ENCODE assay signal across 18 cellular contexts in the genomic region with DNA sequence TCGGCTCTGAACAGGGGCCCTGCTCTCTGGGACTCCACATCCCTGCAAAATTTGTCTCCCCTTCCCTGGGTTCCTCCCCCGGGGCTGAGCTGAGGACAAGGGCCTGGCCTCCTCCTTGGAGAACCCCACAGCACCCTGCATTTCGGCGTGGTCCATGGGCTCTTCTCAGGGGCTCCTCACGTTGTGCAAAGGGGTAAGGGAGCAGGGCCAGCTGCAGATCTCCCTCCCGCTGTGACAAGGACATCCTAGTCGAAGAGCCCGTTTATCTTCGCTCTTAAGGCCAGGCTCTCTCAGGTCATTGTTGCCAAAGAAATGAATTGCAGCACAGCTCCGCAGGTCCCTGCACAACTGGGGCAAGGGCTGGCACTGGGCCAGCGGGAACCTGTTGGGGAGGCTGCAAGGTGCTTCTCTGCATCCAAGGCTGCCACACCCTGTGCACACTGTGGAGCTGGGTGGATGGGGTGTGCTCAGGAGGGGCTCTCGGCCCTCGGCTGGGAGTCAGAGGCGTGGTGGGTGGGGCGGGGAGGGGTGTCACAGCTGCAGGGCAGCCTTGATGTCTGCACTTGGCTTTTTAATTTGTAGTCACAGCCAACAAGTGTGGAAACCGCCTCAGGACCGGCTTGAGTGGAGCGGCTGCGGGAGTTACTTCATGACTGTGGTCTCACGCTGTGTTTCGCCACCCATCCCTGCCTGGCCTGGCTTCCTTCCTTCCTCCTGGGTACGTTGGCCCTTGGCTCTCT. TPM values are rescaled to one million over a fixed set of nuclear protein-coding genes. Genes with fewer than 3 reads are reported as not detected.
A peak's percentile ranks its signal among the peaks of the same experiment; 100 is the strongest.
DNase-seq lines count a peak whose midpoint lies in the region; ATAC-seq and TF ChIP-seq lines count a peak whose summit lies in the region.
"Had no signal": no experiment of that assay in that cellular context is flagged by ENCODE, and none has a peak within 500 bp of the region (broad histone marks: within the 10 kb centered on the region; RNA-seq: fewer than 3 reads in every experiment).

No MANE protein-coding gene starts in this region.

- dilution Hi-C loops in IMR-90 (cut with HindIII; ENCODE audit: low sequenced_read_pairs, unreplicated experiment), result no loop called here

- no peaks in the 10 kb centered on the region; the same call in 1 of the 2 replicates for H3K9me1 ChIP-seq in IMR-90 (ENCODE audit: insufficient read depth, low read length)

- H3K79me1 ChIP-seq in IMR-90 (ENCODE audit: low read depth in 1 of 2, low read length in 2 of 2), result no peaks in the 10 kb centered on the region

- H3K4me1 ChIP-seq in IMR-90 (ENCODE audit: control insufficient read depth, insufficient read depth, low read length), result no peaks in the 10 kb centered on the region; the same call in 1 of the 2 replicates
- peaks cover 39% of the 10 kb centered on the region for H3K4me1 ChIP-seq in PC-9 (replicated peaks; ENCODE audit: insufficient read depth)
- H3K4me1 ChIP-seq in naive thymus-derived CD4-positive, alpha-beta T cell (ENCODE audit: control insufficient read depth in 2 of 2, insufficient read depth in 2 of 2, low read length in 2 of 2), result no peaks in the 10 kb centered on the region

- H3K27ac ChIP-seq in IMR-90 (ENCODE audit: insufficient read depth, low read length), result no peak overlapping the region
- H3K27ac ChIP-seq in PC-9, result 0 out of 2 replicates have a peak overlapping the region, but pooled peaks have one; percentile 19
- no peak overlapping the region for H3K27ac ChIP-seq in naive thymus-derived CD4-positive, alpha-beta T cell (ENCODE audit: low read depth, low read length)
- no peak overlapping the region for H3K27ac ChIP-seq in coronary artery
- H3K27ac ChIP-seq: SJSA1, testis had no signal

- H2BK20ac ChIP-seq in IMR-90 (ENCODE audit: low read depth, low read length), result no peak overlapping the region

- no peak for TF ChIP-seq RAD21 in IMR-90 (IDR thresholded peaks at IDR 0.05; ENCODE audit: low read length)

- no peak overlapping the region for H3K18ac ChIP-seq in IMR-90 (ENCODE audit: low read depth, low read length)

- H3F3A ChIP-seq in PC-9 (ENCODE audit: insufficient read depth, low read depth), result peaks cover 12% of the 10 kb centered on the region

- no peak overlapping the region for H3K56ac ChIP-seq in IMR-90 (ENCODE audit: extremely low read depth, insufficient read depth, low read length)

- H3K4ac ChIP-seq in IMR-90 (ENCODE audit: low read depth, low read length), result no peak overlapping the region

- H3K9me3 Mint-ChIP-seq in Calu3 (ENCODE audit: low read depth, unreplicated experiment), result no peaks in the 10 kb centered on the region
- H3K9me3 Mint-ChIP-seq in naive thymus-derived CD4-positive, alpha-beta T cell, result peaks cover 0 to 2% (median 0%) of the 10 kb centered on the region in 11 donors
- peaks cover 0 to 2% (median 0%) of the 10 kb centered on the region in 6 donors for H3K9me3 Mint-ChIP-seq in immature natural killer cell
- H3K9me3 Mint-ChIP-seq: activated B cell treated with CpG ODN at 0.5 μM for 24 hours; CD8-positive, alpha-beta memory T cell; HFFc6; natural killer cell had no signal

- H3K9me3 ChIP-seq in IMR-90 (ENCODE audit: control insufficient read depth, insufficient read depth, low read length) (peaks cover 2% of the 10 kb centered on the region; the same call in 1 of the 2 replicates), PC-9 (ENCODE audit: insufficient read depth, low read depth) (no peaks in the 10 kb centered on the region)
- H3K9me3 ChIP-seq in naive thymus-derived CD4-positive, alpha-beta T cell (ENCODE audit: control insufficient read depth in 2 of 3, low read length in 3 of 3), result no peaks in the 10 kb centered on the region
- H3K9me3 ChIP-seq: SJSA1, testis had no signal

- TF ChIP-seq POLR2A in IMR-90 (IDR thresholded peaks at IDR 0.05; ENCODE audit: low read depth, low read length), result no peak

- H4K20me1 ChIP-seq in IMR-90 (ENCODE audit: insufficient read depth, low read length) (no peaks in the 10 kb centered on the region), PC-9 (ENCODE audit: insufficient read depth) (no peaks in the 10 kb centered on the region)

- POLR2A ChIA-PET in IMR-90 (lab: Charles Lee; ENCODE audit: unreplicated experiment) (no interaction called here), PC-9 (lab: Charles Lee; ENCODE audit: unreplicated experiment) (no interaction called here)
- POLR2A ChIA-PET in naive thymus-derived CD4-positive, alpha-beta T cell (lab: Charles Lee), result no interaction called here

- H3K27ac Mint-ChIP-seq in Calu3 (ENCODE audit: unreplicated experiment), result no peak overlapping the region
- no peak overlapping the region for H3K27ac Mint-ChIP-seq in naive thymus-derived CD4-positive, alpha-beta T cell
- no peak overlapping the region for H3K27ac Mint-ChIP-seq in immature natural killer cell
- H3K27ac Mint-ChIP-seq: activated B cell treated with CpG ODN at 0.5 μM for 24 hours; CD8-positive, alpha-beta memory T cell; HFFc6; natural killer cell had no signal

- no peaks in the 10 kb centered on the region for H3K9me2 ChIP-seq in PC-9 (ENCODE audit: insufficient read depth)

- H3K79me2 ChIP-seq in PC-9 (ENCODE audit: low read depth), result no peaks in the 10 kb centered on the region

- no peaks in the 10 kb centered on the region for H3K36me3 Mint-ChIP-seq in Calu3 (ENCODE audit: insufficient read depth, unreplicated experiment)
- no peaks in the 10 kb centered on the region for H3K36me3 Mint-ChIP-seq in naive thymus-derived CD4-positive, alpha-beta T cell
- H3K36me3 Mint-ChIP-seq in immature natural killer cell, result no peaks in the 10 kb centered on the region
- H3K36me3 Mint-ChIP-seq: CD8-positive, alpha-beta memory T cell; natural killer cell had no signal

- H3K27me3 ChIP-seq in IMR-90 (ENCODE audit: control insufficient read depth, insufficient read depth, low read length) (peaks cover 30% of the 10 kb centered on the region), PC-9 (ENCODE audit: insufficient read depth, low read depth) (no peaks in the 10 kb centered on the region)
- no peaks in the 10 kb centered on the region for H3K27me3 ChIP-seq in naive thymus-derived CD4-positive, alpha-beta T cell (ENCODE audit: control insufficient read depth in 2 of 2, insufficient read depth in 2 of 2, low read length in 2 of 2)
- H3K27me3 ChIP-seq: testis had no signal

- H3K14ac ChIP-seq in IMR-90 (replicated peaks; ENCODE audit: low read depth, low read length), result no peak overlapping the region

- ATAC-seq in IMR-90 (ENCODE audit: low read depth) (no peak), HG03159 (IDR thresholded peaks at IDR 0.05; ENCODE audit: unreplicated experiment) (no peak), HG02973 (IDR thresholded peaks at IDR 0.05; ENCODE audit: unreplicated experiment) (no peak)
- ATAC-seq in naive thymus-derived CD4-positive, alpha-beta T cell, result peak; percentile 61

- H3K27me3 Mint-ChIP-seq in Calu3 (ENCODE audit: unreplicated experiment), result peaks cover 56% of the 10 kb centered on the region
- peaks cover 3 to 15% (median 5%) of the 10 kb centered on the region in 5 donors for H3K27me3 Mint-ChIP-seq in naive thymus-derived CD4-positive, alpha-beta T cell
- H3K27me3 Mint-ChIP-seq in immature natural killer cell (ENCODE audit: low read depth in 3 of 3), result peaks cover 0 to 5% (median 2%) of the 10 kb centered on the region in 3 donors

- no peak overlapping the region for H4K5ac ChIP-seq in IMR-90 (ENCODE audit: low read depth, low read length)

- no peak overlapping the region for H4K8ac ChIP-seq in IMR-90 (ENCODE audit: low read depth in 2 of 2, low read length in 2 of 2)

- no peak for TF ChIP-seq CTCF in Calu3 (IDR thresholded peaks at IDR 0.05; ENCODE audit: unreplicated experiment)
- TF ChIP-seq CTCF in IMR-90 (conservative IDR thresholded peaks at IDR 0.05; ENCODE audit: low read depth, low read length), result no peak
- no peak for TF ChIP-seq CTCF in PC-9 (conservative IDR thresholded peaks at IDR 0.05)
- TF ChIP-seq CTCF in coronary artery (IDR thresholded peaks at IDR 0.05), result no peak

- WGBS in IMR-90 (ENCODE audit: extremely low coverage in 2 of 2, insufficient read length in 1 of 2), 2 experiments, result 46% methylated on average over 14 of the region's 22 CpGs; no CpG with 5 or more reads in 1 of the 2 experiments

- intact Hi-C loops in Calu3 (cut with micrococcal nuclease; ENCODE audit: unreplicated experiment), result no loop called here
- intact Hi-C loops in IMR-90 (cut with micrococcal nuclease), result no loop called here
- intact Hi-C loops in PC-9 (cut with micrococcal nuclease; ENCODE audit: unreplicated experiment), result no loop called here
- intact Hi-C loops in naive thymus-derived CD4-positive, alpha-beta T cell (cut with micrococcal nuclease), result no loop called here

- peaks cover 30% of the 10 kb centered on the region for H3K4me1 Mint-ChIP-seq in Calu3 (ENCODE audit: low read depth, unreplicated experiment)
- peaks cover 0 to 7% (median 0%) of the 10 kb centered on the region in 7 donors for H3K4me1 Mint-ChIP-seq in naive thymus-derived CD4-positive, alpha-beta T cell
- H3K4me1 Mint-ChIP-seq in immature natural killer cell, result no peaks in the 10 kb centered on the region
- H3K4me1 Mint-ChIP-seq: activated B cell treated with CpG ODN at 0.5 μM for 24 hours; CD8-positive, alpha-beta memory T cell; natural killer cell had no signal

- H3K4me3 ChIP-seq in IMR-90 (ENCODE audit: insufficient read depth, low read depth, low read length) (no peak overlapping the region), PC-9 (no peak overlapping the region), coronary artery (no peak overlapping the region)
- H3K4me3 ChIP-seq in naive thymus-derived CD4-positive, alpha-beta T cell (ENCODE audit: low read length), result no peak overlapping the region
- H3K4me3 ChIP-seq: SJSA1, testis had no signal

- H3K36me3 ChIP-seq in IMR-90 (ENCODE audit: control insufficient read depth, insufficient read depth, low read length), result no peaks in the 10 kb centered on the region
- H3K36me3 ChIP-seq in PC-9 (ENCODE audit: low read depth), result no peaks in the 10 kb centered on the region
- H3K36me3 ChIP-seq in naive thymus-derived CD4-positive, alpha-beta T cell (ENCODE audit: control insufficient read depth in 2 of 3, insufficient read depth in 3 of 3, low read length in 3 of 3), result no peaks in the 10 kb centered on the region
- H3K36me3 ChIP-seq: SJSA1 had no signal

- no peak overlapping the region for H2BK15ac ChIP-seq in IMR-90 (ENCODE audit: low read depth, low read length)

- H2AK9ac ChIP-seq in IMR-90 (replicated peaks; ENCODE audit: low read depth, low read length, poor library complexity), result no peak overlapping the region

- in situ Hi-C loops in IMR-90 (cut with MboI; ENCODE audit: low sequenced_read_pairs), result no loop called here

- H2AFZ ChIP-seq in IMR-90 (replicated peaks; ENCODE audit: low read length, poor library complexity), result peak overlapping the region; percentile 6
- no peak overlapping the region for H2AFZ ChIP-seq in PC-9

- H2BK5ac ChIP-seq in IMR-90 (ENCODE audit: low read depth, low read length, poor library complexity, severe bottlenecking), result no peak overlapping the region

- H3K23ac ChIP-seq in IMR-90 (ENCODE audit: low read depth, low read length), result no peak overlapping the region

- no peak overlapping the region for H2AK5ac ChIP-seq in IMR-90 (ENCODE audit: low read depth, low read length)

- BruUV-seq in Calu3 (replicated peaks; lab: Mats Ljungman, UMichigan) (no TSS peak), IMR-90 (replicated peaks; lab: Mats Ljungman, UMichigan) (no TSS peak), PC-9 (replicated peaks; lab: Mats Ljungman, UMichigan) (no TSS peak)

- H2BK120ac ChIP-seq in IMR-90 (ENCODE audit: low read depth, low read length), result no peak overlapping the region

- CTCF ChIA-PET in Calu3 (lab: Charles Lee) (interaction anchor here (0.7 kb wide), 1 partner anchor 846 kb away, joined by 3 read pairs; no protein-coding TSS in a partner anchor), IMR-90 (lab: Yijun Ruan, JAX) (interaction anchor here (0.7 kb wide), 1 partner anchor 58 kb away, joined by 3 read pairs; no protein-coding TSS in a partner anchor), PC-9 (lab: Charles Lee) (no interaction called here)
- CTCF ChIA-PET in naive thymus-derived CD4-positive, alpha-beta T cell (lab: Charles Lee), result no interaction called here

- H3K9ac ChIP-seq in IMR-90 (ENCODE audit: low read depth, low read length), result no peak overlapping the region

- H3K4me3 Mint-ChIP-seq in Calu3 (ENCODE audit: low read depth, unreplicated experiment) (no peak overlapping the region), immature natural killer cell (no peak overlapping the region)
- H3K4me3 Mint-ChIP-seq in naive thymus-derived CD4-positive, alpha-beta T cell, result no peak overlapping the region
- H3K4me3 Mint-ChIP-seq: activated B cell treated with CpG ODN at 0.5 μM for 24 hours; CD8-positive, alpha-beta memory T cell; HFFc6; natural killer cell had no signal

- no peak overlapping the region for H3K4me2 ChIP-seq in IMR-90 (ENCODE audit: low read depth, low read length)
- H3K4me2 ChIP-seq in PC-9, result peak overlapping the region; percentile 42

- DNase-seq in Calu3 (peak; percentile 64), IMR-90 (no peak), PC-9 (peak; percentile 57 to 78), immature natural killer cell (no peak), coronary artery (ENCODE audit: low spot score) (no peak)
- no peak for DNase-seq in naive thymus-derived CD4-positive, alpha-beta T cell
- DNase-seq: activated B cell treated with CpG ODN at 0.5 μM for 24 hours; amniotic stem cell; CD8-positive, alpha-beta memory T cell; foreskin fibroblast; HFFc6; islet precursor cell; natural killer cell; testis had no signal

- no peak overlapping the region for H4K91ac ChIP-seq in IMR-90 (ENCODE audit: insufficient read depth, low read depth, low read length)

RNA-seq across cellular contexts. Expression of a gene that starts 26.6 kb away (rescaled TPM):
- 2.3 and 3.3 TPM in 2 replicates for total RNA-seq in Calu3 (2022)
- total RNA-seq in IMR-90 (2012; rRNA removed), result 16.8 and 17.2 TPM in 2 replicates
- polyA plus RNA-seq in IMR-90 (2012; rRNA removed), result 20.7 and 22.3 TPM in 2 replicates
- polyA plus RNA-seq in IMR-90 (2012; cell fraction: cytosol; rRNA removed), result 10.4 and 22.8 TPM in 2 replicates
- polyA plus RNA-seq in IMR-90 (2012; cell fraction: nucleus; rRNA removed; ENCODE audit: low replicate concordance), result 65.7 and 90.4 TPM in 2 replicates
- total RNA-seq in PC-9 (2021), result 2.0 and 8.1 TPM in 2 replicates
- total RNA-seq in naive thymus-derived CD4-positive, alpha-beta T cell, result 1 to 10 TPM in 1 of 5 experiments, under 1 TPM in 2, not detected in 2; 0.22 to 4.2 (median 0.66) TPM
- under 1 TPM in 1 of 2 donors, not detected in 1; 0.32 TPM for polyA plus RNA-seq in naive thymus-derived CD4-positive, alpha-beta T cell
- 1 to 10 TPM in 1 of 3 donors, under 1 TPM in 1, not detected in 1; 0.36 to 2.2 TPM for polyA plus RNA-seq in immature natural killer cell
- total RNA-seq: activated B cell treated with CpG ODN at 0.5 μM for 24 hours, HepG2 had no signal
- polyA plus RNA-seq: CD8-positive, alpha-beta memory T cell had no signal

RNA-seq across cellular contexts. Expression of a gene that starts 35.6 kb away (rescaled TPM):
- total RNA-seq in Calu3 (2022) (not detected in 2 replicates), IMR-90 (2012; rRNA removed) (0.18 and 0.28 TPM in 2 replicates), PC-9 (2021) (0.35 and 2.0 TPM in 2 replicates)
- polyA plus RNA-seq in IMR-90 (2012; rRNA removed) (1.5 and 4.6 TPM in 2 replicates), immature natural killer cell (10 to 100 TPM in 1 of 3 donors, under 1 TPM in 2; 0.53 to 10.1 (median 0.95) TPM)
- 1.2 and 3.0 TPM in 2 replicates for polyA plus RNA-seq in IMR-90 (2012; cell fraction: cytosol; rRNA removed)
- 7.1 and 36.7 TPM in 2 replicates for polyA plus RNA-seq in IMR-90 (2012; cell fraction: nucleus; rRNA removed; ENCODE audit: low replicate concordance)
- total RNA-seq in naive thymus-derived CD4-positive, alpha-beta T cell, result 1 to 10 TPM in 1 of 5 experiments, under 1 TPM in 1, not detected in 3; 0.40 to 3.0 TPM
- not detected for polyA plus RNA-seq in naive thymus-derived CD4-positive, alpha-beta T cell
- total RNA-seq: activated B cell treated with CpG ODN at 0.5 μM for 24 hours; CD8-positive, alpha-beta memory T cell; HepG2 had no signal
- polyA plus RNA-seq: CD8-positive, alpha-beta memory T cell; HepG2 had no signal

Comparison
In these comparisons a context has a peak if more than half of its experiments do, and no peak if none do; other contexts are left out.
1. DNase-seq: peak in Calu3 (single experiment) and PC-9 (2 of 2); none in IMR-90 (single experiment), naive thymus-derived CD4-positive, alpha-beta T cell (0 of 9), immature natural killer cell (0 of 3) and coronary artery (single experiment).
2. CTCF ChIA-PET loops: an anchor here in Calu3 (0.7 kb wide) and IMR-90 (0.7 kb wide); none called in PC-9 and naive thymus-derived CD4-positive, alpha-beta T cell.